In the genomic region with DNA sequence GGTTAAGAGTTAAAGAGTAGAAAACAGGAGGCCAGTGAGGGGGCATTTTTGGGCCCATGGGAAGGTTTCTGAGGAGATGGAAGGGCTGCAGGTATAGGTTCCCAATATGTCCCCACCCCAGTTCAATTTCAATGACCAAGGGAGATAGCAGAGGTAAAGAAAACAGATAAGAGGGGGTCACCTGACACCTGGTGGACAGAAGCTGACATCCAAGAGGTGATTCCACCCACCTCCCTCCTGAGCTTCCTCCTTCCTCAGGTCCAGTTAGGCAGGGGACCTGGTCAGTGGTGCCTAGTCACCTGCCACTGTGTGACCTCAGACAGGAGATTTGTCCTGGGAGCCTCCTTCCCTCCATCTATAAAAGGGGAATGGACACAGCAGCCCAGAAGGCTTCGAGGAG, we compare ENCODE assay signal across 1 cellular context.
TF ChIP-seq lines count a peak whose summit lies in the region.

No MANE protein-coding gene starts in this region.

TF ChIP-seq in HCT116, 20 proteins besides CTCF, POLR2A, EP300 and RAD21 (continued from another document):
- TF ChIP-seq, protein P1, sequence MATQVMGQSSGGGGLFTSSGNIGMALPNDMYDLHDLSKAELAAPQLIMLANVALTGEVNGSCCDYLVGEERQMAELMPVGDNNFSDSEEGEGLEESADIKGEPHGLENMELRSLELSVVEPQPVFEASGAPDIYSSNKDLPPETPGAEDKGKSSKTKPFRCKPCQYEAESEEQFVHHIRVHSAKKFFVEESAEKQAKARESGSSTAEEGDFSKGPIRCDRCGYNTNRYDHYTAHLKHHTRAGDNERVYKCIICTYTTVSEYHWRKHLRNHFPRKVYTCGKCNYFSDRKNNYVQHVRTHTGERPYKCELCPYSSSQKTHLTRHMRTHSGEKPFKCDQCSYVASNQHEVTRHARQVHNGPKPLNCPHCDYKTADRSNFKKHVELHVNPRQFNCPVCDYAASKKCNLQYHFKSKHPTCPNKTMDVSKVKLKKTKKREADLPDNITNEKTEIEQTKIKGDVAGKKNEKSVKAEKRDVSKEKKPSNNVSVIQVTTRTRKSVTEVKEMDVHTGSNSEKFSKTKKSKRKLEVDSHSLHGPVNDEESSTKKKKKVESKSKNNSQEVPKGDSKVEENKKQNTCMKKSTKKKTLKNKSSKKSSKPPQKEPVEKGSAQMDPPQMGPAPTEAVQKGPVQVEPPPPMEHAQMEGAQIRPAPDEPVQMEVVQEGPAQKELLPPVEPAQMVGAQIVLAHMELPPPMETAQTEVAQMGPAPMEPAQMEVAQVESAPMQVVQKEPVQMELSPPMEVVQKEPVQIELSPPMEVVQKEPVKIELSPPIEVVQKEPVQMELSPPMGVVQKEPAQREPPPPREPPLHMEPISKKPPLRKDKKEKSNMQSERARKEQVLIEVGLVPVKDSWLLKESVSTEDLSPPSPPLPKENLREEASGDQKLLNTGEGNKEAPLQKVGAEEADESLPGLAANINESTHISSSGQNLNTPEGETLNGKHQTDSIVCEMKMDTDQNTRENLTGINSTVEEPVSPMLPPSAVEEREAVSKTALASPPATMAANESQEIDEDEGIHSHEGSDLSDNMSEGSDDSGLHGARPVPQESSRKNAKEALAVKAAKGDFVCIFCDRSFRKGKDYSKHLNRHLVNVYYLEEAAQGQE (IDR thresholded peaks at IDR 0.05; ENCODE audit: low read depth): no peak
- TF ChIP-seq ELF1 (IDR thresholded peaks at IDR 0.05; ENCODE audit: borderline replicate concordance, low read depth): no peak
- TF ChIP-seq, protein P2, sequence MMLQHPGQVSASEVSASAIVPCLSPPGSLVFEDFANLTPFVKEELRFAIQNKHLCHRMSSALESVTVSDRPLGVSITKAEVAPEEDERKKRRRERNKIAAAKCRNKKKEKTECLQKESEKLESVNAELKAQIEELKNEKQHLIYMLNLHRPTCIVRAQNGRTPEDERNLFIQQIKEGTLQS (IDR thresholded peaks at IDR 0.05): no peak
- TF ChIP-seq FOSL1 (IDR thresholded peaks at IDR 0.05; ENCODE audit: low read depth): no peak
